In genomic region chr13:93496985-93497673, GRCh38 we compare ENCODE assay signal across 19 cellular contexts.
A peak's percentile ranks its signal among the peaks of the same experiment; 100 is the strongest.
DNase-seq lines count a peak whose midpoint lies in the region; ATAC-seq and TF ChIP-seq lines count a peak whose summit lies in the region.
"Had no signal": no experiment of that assay in that cellular context is flagged by ENCODE, and none has a peak within 500 bp of the region (broad histone marks: within the 10 kb centered on the region; RNA-seq: fewer than 3 reads in every experiment).

No MANE protein-coding gene starts in this region.

- H3K4me3 ChIP-seq in spleen = no peak overlapping the region
- H3K4me3 ChIP-seq in uterus = no peak overlapping the region
- H3K4me3 ChIP-seq: Peyer's patch, right atrium auricular region had no signal

- intact Hi-C loops in spleen (cut with DNase I; ENCODE audit: low total_unique reads) = no loop called here
- intact Hi-C loops in uterus (cut with DNase I; ENCODE audit: low total_unique reads) = no loop called here

- TF ChIP-seq CTCF in glutamatergic neuron (IDR thresholded peaks at IDR 0.05; ENCODE audit: partially characterized antibody, unreplicated experiment) (no peak), spleen (IDR thresholded peaks at IDR 0.05 in 8 of 11, conservative IDR thresholded peaks at IDR 0.05 in 3 of 11) (no peak), uterus (IDR thresholded peaks at IDR 0.05) (no peak)

- peak overlapping the region; percentile 27 for H3K4me3 Mint-ChIP-seq in glutamatergic neuron (ENCODE audit: unreplicated experiment)
- H3K4me3 Mint-ChIP-seq: activated CD4-positive, alpha-beta T cell treated with anti-CD3 and anti-CD28 coated beads, Interleukin-2, amount 10 ng/mL, durations not matched to agents 24 days and 14 days; activated T-cell treated with anti-CD3 and anti-CD28 coated beads, Interleukin-2, amount 50 U/mL, for 24 hours; IgD-negative memory B cell; naive B cell; T-helper 17 cell had no signal

- H3K4me1 ChIP-seq in spleen (no peaks in the 10 kb centered on the region), uterus (no peaks in the 10 kb centered on the region)
- H3K4me1 ChIP-seq: Peyer's patch, right atrium auricular region had no signal

- WGBS in spleen, 5 donors = 72 to 80% (median 73%) methylated on average over 8 of the region's 8 CpGs

- no peaks in the 10 kb centered on the region for H3K36me3 ChIP-seq in spleen
- H3K36me3 ChIP-seq in uterus = no peaks in the 10 kb centered on the region
- H3K36me3 ChIP-seq: Peyer's patch, right atrium auricular region had no signal

- no peak for ATAC-seq in HG02852 (IDR thresholded peaks at IDR 0.05; ENCODE audit: unreplicated experiment)
- no peak for ATAC-seq in HG02840 (IDR thresholded peaks at IDR 0.05; ENCODE audit: low FRiP score, unreplicated experiment)
- ATAC-seq: left colon, T-helper 17 cell had no signal

- peaks cover 21% of the 10 kb centered on the region for H3K4me1 Mint-ChIP-seq in glutamatergic neuron (ENCODE audit: low read depth, unreplicated experiment)
- H3K4me1 Mint-ChIP-seq: activated CD4-positive, alpha-beta T cell treated with anti-CD3 and anti-CD28 coated beads, Interleukin-2, amount 10 ng/mL, durations not matched to agents 24 days and 14 days; IgD-negative memory B cell; naive B cell; T-helper 17 cell had no signal

- no peaks in the 10 kb centered on the region for H3K9me3 Mint-ChIP-seq in glutamatergic neuron (ENCODE audit: unreplicated experiment)
- H3K9me3 Mint-ChIP-seq: activated CD4-positive, alpha-beta T cell treated with anti-CD3 and anti-CD28 coated beads, Interleukin-2, amount 10 ng/mL, durations not matched to agents 24 days and 14 days; activated T-cell treated with anti-CD3 and anti-CD28 coated beads, Interleukin-2, amount 50 U/mL, for 24 hours; IgD-negative memory B cell had no signal

- no peak for TF ChIP-seq POLR2A in spleen (IDR thresholded peaks at IDR 0.05)
- TF ChIP-seq POLR2A in uterus (IDR thresholded peaks at IDR 0.05) = no peak

- DNase-seq in DMS153 treated with DMSO at 0.1 percent for 48 hours (lab: John Stamatoyannopoulos, UW; ENCODE audit: unreplicated experiment) (peak; percentile 28), NCI-H146 (lab: John Stamatoyannopoulos, UW) (peak; percentile 81), NCI-H748 (lab: John Stamatoyannopoulos, UW; ENCODE audit: unreplicated experiment) (peak; percentile 92), glutamatergic neuron (no peak), spleen (no peak), uterus (no peak)
- DNase-seq: activated CD4-positive, alpha-beta T cell treated with anti-CD3 and anti-CD28 coated beads, Interleukin-2, amount 10 ng/mL, durations not matched to agents 24 days and 14 days; activated T-cell treated with anti-CD3 and anti-CD28 coated beads, Interleukin-2, amount 50 U/mL, for 24 hours; hypothalamus; left colon; naive B cell; Peyer's patch; stimulated activated CD4-positive, alpha-beta T cell treated with anti-CD3 and anti-CD28 coated beads, Interleukin-2, amount 100 ng/mL, for 48 hours; T-helper 17 cell; trophoblast cell had no signal

- H3K36me3 Mint-ChIP-seq in glutamatergic neuron (ENCODE audit: unreplicated experiment) = no peaks in the 10 kb centered on the region
- H3K36me3 Mint-ChIP-seq: IgD-negative memory B cell, naive B cell had no signal

- peak overlapping the region; percentile 79 for H3K27ac Mint-ChIP-seq in glutamatergic neuron (ENCODE audit: unreplicated experiment)
- H3K27ac Mint-ChIP-seq: activated CD4-positive, alpha-beta T cell treated with anti-CD3 and anti-CD28 coated beads, Interleukin-2, amount 10 ng/mL, durations not matched to agents 24 days and 14 days; activated T-cell treated with anti-CD3 and anti-CD28 coated beads, Interleukin-2, amount 50 U/mL, for 24 hours; IgD-negative memory B cell; naive B cell; T-helper 17 cell had no signal

- peaks cover 6% of the 10 kb centered on the region for H3K27me3 Mint-ChIP-seq in glutamatergic neuron (ENCODE audit: unreplicated experiment)
- H3K27me3 Mint-ChIP-seq: activated CD4-positive, alpha-beta T cell treated with anti-CD3 and anti-CD28 coated beads, Interleukin-2, amount 10 ng/mL, durations not matched to agents 24 days and 14 days; IgD-negative memory B cell; naive B cell had no signal

- H3K27me3 ChIP-seq in spleen (replicated peaks in 1 of 7) (no peaks in the 10 kb centered on the region), uterus (no peaks in the 10 kb centered on the region)
- H3K27me3 ChIP-seq: Peyer's patch, right atrium auricular region had no signal

- H3K9me3 ChIP-seq in spleen (peaks cover 0 to 10% (median 2%) of the 10 kb centered on the region in 8 donors), uterus (no peaks in the 10 kb centered on the region)
- H3K9me3 ChIP-seq: Peyer's patch, right atrium auricular region had no signal

- H3K27ac ChIP-seq in spleen = no peak overlapping the region
- no peak overlapping the region for H3K27ac ChIP-seq in uterus
- H3K27ac ChIP-seq: Peyer's patch, right atrium auricular region had no signal

Comparison
In these comparisons a context has a peak if more than half of its experiments do, and no peak if none do; other contexts are left out.
1. DNase-seq: peak in DMS153 treated with DMSO at 0.1 percent for 48 hours (single experiment), NCI-H146 (single experiment) and NCI-H748 (single experiment); none in glutamatergic neuron (single experiment), spleen (single experiment) and uterus (0 of 2).